In the genomic region with DNA sequence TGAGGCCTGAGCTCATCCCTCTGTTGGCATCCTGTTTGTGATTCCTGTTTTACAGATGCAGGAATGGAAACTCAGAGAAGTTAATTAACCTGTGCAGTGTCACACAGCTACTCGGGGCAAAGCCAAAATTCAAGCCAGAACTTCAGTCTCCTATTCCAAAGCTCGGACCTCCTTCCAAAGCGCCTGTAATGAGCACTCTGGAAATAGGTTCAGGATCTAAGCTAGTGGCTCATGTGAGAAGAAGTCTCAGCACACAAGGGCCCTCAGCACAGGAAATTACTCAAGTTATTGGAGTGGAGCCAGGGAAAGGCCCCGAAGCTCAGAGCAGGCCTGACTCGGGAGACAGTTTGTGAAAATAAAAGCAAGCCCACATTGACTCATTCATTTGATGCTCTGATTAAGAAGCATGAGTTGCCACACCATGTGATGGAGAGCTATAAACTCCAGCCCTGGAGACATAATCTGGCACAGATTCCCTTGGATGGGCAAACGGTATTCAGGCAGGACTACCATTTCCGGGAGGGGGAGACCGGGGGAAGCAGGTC, we compare ENCODE assay signal across 1 cellular context.
TF ChIP-seq lines count a peak whose summit lies in the region.

No MANE protein-coding gene starts in this region.

TF ChIP-seq in K562, 482 proteins besides CTCF, POLR2A, EP300 and RAD21 (continued from another document):
- TF ChIP-seq, protein P1, sequence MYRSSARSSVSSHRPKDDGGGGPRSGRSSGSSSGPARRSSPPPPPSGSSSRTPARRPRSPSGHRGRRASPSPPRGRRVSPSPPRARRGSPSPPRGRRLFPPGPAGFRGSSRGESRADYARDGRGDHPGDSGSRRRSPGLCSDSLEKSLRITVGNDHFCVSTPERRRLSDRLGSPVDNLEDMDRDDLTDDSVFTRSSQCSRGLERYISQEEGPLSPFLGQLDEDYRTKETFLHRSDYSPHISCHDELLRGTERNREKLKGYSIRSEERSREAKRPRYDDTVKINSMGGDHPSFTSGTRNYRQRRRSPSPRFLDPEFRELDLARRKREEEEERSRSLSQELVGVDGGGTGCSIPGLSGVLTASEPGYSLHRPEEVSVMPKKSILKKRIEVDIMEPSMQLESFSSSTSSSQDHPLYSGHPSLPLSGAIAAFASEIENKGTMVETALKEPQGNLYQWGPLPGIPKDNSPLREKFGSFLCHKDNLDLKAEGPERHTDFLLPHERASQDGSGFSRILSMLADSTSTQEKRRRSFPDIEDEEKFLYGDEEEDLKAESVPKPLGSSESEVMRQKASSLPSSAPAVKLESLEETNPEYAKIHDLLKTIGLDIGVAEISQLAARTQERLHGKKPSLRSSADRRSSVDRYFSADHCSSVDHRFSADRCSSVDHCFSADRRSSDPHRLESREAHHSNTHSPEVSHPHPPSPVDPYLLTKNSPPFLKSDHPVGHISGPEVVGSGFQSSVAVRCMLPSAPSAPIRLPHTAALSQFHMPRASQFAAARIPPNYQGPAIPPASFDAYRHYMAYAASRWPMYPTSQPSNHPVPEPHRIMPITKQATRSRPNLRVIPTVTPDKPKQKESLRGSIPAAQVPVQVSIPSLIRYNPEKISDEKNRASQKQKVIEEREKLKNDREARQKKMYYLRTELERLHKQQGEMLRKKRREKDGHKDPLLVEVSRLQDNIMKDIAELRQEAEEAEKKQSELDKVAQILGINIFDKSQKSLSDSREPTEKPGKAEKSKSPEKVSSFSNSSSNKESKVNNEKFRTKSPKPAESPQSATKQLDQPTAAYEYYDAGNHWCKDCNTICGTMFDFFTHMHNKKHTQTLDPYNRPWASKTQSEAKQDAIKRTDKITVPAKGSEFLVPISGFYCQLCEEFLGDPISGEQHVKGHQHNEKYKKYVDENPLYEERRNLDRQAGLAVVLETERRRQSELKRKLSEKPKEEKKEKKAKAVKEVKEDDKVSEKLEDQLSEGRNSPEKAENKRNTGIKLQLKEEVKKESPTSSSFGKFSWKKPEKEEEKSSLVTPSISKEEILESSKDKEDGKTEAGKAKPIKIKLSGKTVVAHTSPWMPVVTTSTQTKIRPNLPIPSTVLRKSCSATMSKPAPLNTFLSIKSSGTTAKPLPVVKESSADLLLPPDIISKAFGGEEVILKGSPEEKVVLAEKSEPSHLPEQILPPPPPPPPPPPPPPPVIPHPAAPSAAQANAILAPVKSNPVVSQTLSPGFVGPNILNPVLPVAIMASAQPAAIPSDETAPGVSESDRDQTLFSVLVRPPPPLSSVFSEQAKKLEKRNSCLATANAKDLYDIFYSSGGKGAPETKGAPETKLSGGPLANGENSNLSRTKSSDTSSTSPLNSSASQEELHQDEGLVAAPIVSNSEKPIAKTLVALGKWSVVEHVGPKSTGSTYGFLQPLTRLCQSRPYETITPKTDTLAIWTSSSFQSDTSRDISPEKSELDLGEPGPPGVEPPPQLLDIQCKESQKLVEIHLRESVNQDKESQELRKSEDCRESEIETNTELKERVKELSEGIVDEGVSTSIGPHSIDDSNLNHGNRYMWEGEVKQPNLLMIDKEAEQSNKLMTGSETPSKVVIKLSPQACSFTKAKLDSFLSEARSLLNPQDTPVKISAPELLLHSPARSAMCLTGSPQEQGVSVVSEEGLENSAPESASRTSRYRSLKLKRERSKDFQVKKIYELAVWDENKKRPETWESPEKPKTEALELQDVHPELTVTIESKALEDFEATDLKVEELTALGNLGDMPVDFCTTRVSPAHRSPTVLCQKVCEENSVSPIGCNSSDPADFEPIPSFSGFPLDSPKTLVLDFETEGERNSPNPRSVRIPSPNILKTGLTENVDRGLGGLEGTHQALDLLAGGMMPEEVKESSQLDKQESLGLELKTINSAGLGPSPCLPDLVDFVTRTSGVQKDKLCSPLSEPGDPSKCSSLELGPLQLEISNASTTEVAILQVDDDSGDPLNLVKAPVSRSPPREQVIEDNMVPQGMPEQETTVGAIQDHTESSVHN (IDR thresholded peaks at IDR 0.05; ENCODE audit: borderline replicate concordance in 1 of 2, low read depth in 1 of 2) = no peak
- peak; percentile 49; the same call in 1 of the 2 replicates for TF ChIP-seq FOSL1 (tag; conservative IDR thresholded peaks at IDR 0.05)
TF ChIP-seq in K562: peak in this region for 6.
